Comparison of ENCODE assay signal across 1 cellular context in the genomic region with DNA sequence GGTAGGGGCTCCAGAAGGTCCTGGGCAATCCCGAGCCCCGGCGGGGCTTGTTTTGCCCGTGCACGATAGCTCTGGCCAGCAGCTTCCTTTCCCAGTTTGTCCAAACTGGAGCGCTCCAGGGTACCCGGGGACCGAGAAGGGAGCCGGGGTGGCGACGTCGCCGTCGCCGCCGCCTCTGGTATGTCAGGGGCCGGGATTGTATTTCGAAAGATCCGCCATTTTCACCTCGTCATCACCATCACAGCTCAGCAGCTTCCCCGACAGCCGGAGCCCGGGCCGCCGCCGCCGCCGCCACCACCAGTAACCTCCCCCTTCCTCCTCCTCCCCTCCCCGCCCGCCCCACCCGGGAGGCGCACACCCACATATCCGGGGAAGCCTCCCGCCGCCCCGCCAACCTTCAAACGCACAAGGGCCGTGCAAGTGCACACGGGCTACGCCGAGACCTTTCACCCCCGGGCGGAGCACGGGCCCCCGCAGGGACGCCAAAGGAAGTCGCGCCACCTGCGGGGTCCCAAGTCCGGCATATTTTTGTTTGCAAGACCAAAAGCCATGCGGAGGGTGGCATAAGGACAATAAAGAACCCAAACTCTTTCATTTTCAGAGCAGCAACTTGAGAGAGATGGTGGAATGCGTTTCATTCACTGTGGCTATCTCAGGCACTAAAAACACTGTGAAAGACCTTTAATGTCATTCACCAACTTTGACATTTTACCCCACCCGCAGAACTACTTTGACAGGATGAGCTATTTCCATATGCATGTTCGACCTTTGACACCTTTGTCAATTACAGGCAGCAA.
TF ChIP-seq lines count a peak whose summit lies in the region.

Gene LIN54, minus strand, starts transcription at position 302 of the 797 bp plus-strand sequence. CDS start 25,979 bp downstream, outside the sequence.

TF ChIP-seq in K562, 482 proteins besides CTCF, POLR2A, EP300 and RAD21 (continued from another document and continues in another):
- TF ChIP-seq, protein P1, sequence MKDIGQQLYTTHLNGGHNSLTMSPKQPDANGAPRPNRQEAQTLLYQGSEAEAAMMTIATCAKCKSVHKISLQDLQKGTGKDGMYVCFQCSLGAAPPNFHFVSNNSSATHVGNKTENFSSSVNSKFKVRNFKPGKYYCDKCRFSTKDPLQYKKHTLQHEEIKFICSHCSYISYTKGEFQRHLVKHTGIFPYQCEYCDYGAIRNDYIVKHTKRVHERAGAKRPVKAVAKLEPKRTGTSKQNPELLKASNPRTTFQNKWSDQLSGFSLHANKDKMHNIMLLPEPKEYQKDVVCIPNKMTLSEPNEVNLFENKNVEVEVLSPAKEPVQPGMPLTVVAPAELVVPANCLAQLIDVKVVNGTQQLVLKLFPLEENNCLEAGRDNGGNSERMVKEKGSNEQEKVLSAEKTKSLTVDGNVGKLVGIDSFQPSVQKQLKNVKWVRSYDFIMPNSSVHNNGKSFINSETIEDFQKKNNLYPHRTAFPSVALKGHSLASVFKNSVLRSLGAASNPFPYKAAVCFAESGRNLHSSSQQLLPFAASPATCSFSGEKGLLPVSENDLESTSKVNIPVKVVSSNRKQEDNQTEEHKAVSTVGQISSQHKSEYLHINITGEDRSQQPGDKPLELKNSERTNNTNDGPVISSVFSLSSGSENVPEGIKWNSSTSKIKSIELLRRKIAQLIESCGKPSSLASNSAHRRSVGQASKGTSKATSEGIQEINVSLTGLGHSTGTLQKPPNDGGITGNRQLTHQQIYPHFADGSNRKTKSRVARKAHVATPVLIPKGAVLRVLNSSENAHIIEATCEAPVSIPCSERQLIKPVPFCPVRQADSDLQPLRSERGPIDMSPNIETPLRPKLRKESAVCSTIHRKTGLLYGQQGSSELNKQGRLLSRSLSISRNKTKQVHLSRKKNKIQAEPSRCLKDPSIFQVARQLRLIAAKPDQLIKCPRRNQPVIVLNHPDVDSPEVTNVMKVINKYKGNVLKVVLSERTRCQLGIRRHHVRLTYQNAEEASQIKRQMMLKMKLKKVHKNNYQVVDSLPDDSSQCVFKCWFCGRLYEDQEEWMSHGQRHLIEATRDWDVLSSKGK (CRISPR knock-in tag; IDR thresholded peaks at IDR 0.05), result no peak
- TF ChIP-seq NR2C1 (IDR thresholded peaks at IDR 0.05) (peak; percentile 69), NR2C1 (tag; IDR thresholded peaks at IDR 0.05) (peak; percentile 65; the same call in 1 of the 2 replicates), CEBPG (CRISPR knock-in tag; IDR thresholded peaks at IDR 0.05) (no peak), CEBPG (tag; conservative IDR thresholded peaks at IDR 0.05 in 1 of 2, IDR thresholded peaks at IDR 0.05 in 1 of 2) (no peak), THAP7 (CRISPR knock-in tag; IDR thresholded peaks at IDR 0.05) (no peak), POLR2G (IDR thresholded peaks at IDR 0.05; ENCODE audit: low read depth, low read length) (peak; percentile 85), ZNF263 (CRISPR knock-in tag; IDR thresholded peaks at IDR 0.05; ENCODE audit: borderline replicate concordance) (no peak), CREM (IDR thresholded peaks at IDR 0.05; ENCODE audit: low read depth) (peak; percentile 81), ETV6 (IDR thresholded peaks at IDR 0.05; ENCODE audit: borderline replicate concordance in 1 of 2, low read depth in 2 of 2, low read length in 1 of 2) (0 out of 4 replicates have a peak, but pooled peaks of 1 of the 2 experiments have one; percentile 21), ETV6 (CRISPR knock-in tag; IDR thresholded peaks at IDR 0.05; ENCODE audit: borderline replicate concordance) (no peak), CREB1 (IDR thresholded peaks at IDR 0.05) (peak; percentile 68), CREB1 (CRISPR knock-in tag; IDR thresholded peaks at IDR 0.05) (no peak), WHSC1 (IDR thresholded peaks at IDR 0.05; ENCODE audit: low read length) (no peak), MCM5 (IDR thresholded peaks at IDR 0.05; ENCODE audit: low read depth) (no peak), NFXL1 (CRISPR knock-in tag; IDR thresholded peaks at IDR 0.05) (no peak), ZC3H8 (IDR thresholded peaks at IDR 0.05) (no peak), SMARCA5 (IDR thresholded peaks at IDR 0.05) (no peak), KAT8 (IDR thresholded peaks at IDR 0.05; ENCODE audit: low read depth) (no peak), ZNF347 (CRISPR knock-in tag; IDR thresholded peaks at IDR 0.05; ENCODE audit: low read depth) (no peak), CHD1 (IDR thresholded peaks at IDR 0.05; ENCODE audit: low read length) (peak; percentile 30), ZFPM2 (CRISPR knock-in tag; IDR thresholded peaks at IDR 0.05) (no peak), ZC3H11A (IDR thresholded peaks at IDR 0.05; ENCODE audit: low read depth, low read length) (no peak), PHTF2 (CRISPR knock-in tag; IDR thresholded peaks at IDR 0.05) (no peak), CHCHD3 (CRISPR knock-in tag; IDR thresholded peaks at IDR 0.05) (no peak), SMARCB1 (IDR thresholded peaks at IDR 0.05; ENCODE audit: insufficient read length, low read depth) (no peak), ZNF830 (CRISPR knock-in tag; IDR thresholded peaks at IDR 0.05) (no peak), HMG20B (CRISPR knock-in tag; IDR thresholded peaks at IDR 0.05) (no peak), SRSF7 (optimal IDR thresholded peaks at IDR 0.05; ENCODE audit: low read depth, low read length) (no peak), LCOR (CRISPR knock-in tag; IDR thresholded peaks at IDR 0.05) (no peak), PCBP2 (IDR thresholded peaks at IDR 0.05; ENCODE audit: low read depth, low read length, poor library complexity, severe bottlenecking) (no peak)
- TF ChIP-seq, protein P2, sequence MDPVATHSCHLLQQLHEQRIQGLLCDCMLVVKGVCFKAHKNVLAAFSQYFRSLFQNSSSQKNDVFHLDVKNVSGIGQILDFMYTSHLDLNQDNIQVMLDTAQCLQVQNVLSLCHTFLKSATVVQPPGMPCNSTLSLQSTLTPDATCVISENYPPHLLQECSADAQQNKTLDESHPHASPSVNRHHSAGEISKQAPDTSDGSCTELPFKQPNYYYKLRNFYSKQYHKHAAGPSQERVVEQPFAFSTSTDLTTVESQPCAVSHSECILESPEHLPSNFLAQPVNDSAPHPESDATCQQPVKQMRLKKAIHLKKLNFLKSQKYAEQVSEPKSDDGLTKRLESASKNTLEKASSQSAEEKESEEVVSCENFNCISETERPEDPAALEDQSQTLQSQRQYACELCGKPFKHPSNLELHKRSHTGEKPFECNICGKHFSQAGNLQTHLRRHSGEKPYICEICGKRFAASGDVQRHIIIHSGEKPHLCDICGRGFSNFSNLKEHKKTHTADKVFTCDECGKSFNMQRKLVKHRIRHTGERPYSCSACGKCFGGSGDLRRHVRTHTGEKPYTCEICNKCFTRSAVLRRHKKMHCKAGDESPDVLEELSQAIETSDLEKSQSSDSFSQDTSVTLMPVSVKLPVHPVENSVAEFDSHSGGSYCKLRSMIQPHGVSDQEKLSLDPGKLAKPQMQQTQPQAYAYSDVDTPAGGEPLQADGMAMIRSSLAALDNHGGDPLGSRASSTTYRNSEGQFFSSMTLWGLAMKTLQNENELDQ (CRISPR knock-in tag; IDR thresholded peaks at IDR 0.05; ENCODE audit: borderline replicate concordance), result no peak
- TF ChIP-seq, protein P3, sequence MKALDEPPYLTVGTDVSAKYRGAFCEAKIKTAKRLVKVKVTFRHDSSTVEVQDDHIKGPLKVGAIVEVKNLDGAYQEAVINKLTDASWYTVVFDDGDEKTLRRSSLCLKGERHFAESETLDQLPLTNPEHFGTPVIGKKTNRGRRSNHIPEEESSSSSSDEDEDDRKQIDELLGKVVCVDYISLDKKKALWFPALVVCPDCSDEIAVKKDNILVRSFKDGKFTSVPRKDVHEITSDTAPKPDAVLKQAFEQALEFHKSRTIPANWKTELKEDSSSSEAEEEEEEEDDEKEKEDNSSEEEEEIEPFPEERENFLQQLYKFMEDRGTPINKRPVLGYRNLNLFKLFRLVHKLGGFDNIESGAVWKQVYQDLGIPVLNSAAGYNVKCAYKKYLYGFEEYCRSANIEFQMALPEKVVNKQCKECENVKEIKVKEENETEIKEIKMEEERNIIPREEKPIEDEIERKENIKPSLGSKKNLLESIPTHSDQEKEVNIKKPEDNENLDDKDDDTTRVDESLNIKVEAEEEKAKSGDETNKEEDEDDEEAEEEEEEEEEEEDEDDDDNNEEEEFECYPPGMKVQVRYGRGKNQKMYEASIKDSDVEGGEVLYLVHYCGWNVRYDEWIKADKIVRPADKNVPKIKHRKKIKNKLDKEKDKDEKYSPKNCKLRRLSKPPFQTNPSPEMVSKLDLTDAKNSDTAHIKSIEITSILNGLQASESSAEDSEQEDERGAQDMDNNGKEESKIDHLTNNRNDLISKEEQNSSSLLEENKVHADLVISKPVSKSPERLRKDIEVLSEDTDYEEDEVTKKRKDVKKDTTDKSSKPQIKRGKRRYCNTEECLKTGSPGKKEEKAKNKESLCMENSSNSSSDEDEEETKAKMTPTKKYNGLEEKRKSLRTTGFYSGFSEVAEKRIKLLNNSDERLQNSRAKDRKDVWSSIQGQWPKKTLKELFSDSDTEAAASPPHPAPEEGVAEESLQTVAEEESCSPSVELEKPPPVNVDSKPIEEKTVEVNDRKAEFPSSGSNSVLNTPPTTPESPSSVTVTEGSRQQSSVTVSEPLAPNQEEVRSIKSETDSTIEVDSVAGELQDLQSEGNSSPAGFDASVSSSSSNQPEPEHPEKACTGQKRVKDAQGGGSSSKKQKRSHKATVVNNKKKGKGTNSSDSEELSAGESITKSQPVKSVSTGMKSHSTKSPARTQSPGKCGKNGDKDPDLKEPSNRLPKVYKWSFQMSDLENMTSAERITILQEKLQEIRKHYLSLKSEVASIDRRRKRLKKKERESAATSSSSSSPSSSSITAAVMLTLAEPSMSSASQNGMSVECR (CRISPR knock-in tag; IDR thresholded peaks at IDR 0.05), result no peak
- TF ChIP-seq, protein P4, sequence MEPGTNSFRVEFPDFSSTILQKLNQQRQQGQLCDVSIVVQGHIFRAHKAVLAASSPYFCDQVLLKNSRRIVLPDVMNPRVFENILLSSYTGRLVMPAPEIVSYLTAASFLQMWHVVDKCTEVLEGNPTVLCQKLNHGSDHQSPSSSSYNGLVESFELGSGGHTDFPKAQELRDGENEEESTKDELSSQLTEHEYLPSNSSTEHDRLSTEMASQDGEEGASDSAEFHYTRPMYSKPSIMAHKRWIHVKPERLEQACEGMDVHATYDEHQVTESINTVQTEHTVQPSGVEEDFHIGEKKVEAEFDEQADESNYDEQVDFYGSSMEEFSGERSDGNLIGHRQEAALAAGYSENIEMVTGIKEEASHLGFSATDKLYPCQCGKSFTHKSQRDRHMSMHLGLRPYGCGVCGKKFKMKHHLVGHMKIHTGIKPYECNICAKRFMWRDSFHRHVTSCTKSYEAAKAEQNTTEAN (CRISPR knock-in tag; IDR thresholded peaks at IDR 0.05), result no peak
- TF ChIP-seq, protein P5, sequence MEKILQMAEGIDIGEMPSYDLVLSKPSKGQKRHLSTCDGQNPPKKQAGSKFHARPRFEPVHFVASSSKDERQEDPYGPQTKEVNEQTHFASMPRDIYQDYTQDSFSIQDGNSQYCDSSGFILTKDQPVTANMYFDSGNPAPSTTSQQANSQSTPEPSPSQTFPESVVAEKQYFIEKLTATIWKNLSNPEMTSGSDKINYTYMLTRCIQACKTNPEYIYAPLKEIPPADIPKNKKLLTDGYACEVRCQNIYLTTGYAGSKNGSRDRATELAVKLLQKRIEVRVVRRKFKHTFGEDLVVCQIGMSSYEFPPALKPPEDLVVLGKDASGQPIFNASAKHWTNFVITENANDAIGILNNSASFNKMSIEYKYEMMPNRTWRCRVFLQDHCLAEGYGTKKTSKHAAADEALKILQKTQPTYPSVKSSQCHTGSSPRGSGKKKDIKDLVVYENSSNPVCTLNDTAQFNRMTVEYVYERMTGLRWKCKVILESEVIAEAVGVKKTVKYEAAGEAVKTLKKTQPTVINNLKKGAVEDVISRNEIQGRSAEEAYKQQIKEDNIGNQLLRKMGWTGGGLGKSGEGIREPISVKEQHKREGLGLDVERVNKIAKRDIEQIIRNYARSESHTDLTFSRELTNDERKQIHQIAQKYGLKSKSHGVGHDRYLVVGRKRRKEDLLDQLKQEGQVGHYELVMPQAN (IDR thresholded peaks at IDR 0.05; ENCODE audit: borderline replicate concordance), result peak; percentile 57
- TF ChIP-seq, protein P6, sequence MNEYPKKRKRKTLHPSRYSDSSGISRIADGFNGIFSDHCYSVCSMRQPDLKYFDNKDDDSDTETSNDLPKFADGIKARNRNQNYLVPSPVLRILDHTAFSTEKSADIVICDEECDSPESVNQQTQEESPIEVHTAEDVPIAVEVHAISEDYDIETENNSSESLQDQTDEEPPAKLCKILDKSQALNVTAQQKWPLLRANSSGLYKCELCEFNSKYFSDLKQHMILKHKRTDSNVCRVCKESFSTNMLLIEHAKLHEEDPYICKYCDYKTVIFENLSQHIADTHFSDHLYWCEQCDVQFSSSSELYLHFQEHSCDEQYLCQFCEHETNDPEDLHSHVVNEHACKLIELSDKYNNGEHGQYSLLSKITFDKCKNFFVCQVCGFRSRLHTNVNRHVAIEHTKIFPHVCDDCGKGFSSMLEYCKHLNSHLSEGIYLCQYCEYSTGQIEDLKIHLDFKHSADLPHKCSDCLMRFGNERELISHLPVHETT (CRISPR knock-in tag; conservative IDR thresholded peaks at IDR 0.05 in 1 of 2, IDR thresholded peaks at IDR 0.05 in 1 of 2), result peak in 1 of 2 experiments; percentile 71; a peak in 2 of 4 replicates
- TF ChIP-seq, protein P7, sequence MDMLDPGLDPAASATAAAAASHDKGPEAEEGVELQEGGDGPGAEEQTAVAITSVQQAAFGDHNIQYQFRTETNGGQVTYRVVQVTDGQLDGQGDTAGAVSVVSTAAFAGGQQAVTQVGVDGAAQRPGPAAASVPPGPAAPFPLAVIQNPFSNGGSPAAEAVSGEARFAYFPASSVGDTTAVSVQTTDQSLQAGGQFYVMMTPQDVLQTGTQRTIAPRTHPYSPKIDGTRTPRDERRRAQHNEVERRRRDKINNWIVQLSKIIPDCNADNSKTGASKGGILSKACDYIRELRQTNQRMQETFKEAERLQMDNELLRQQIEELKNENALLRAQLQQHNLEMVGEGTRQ (CRISPR knock-in tag; IDR thresholded peaks at IDR 0.05), result no peak
- TF ChIP-seq, protein P8, sequence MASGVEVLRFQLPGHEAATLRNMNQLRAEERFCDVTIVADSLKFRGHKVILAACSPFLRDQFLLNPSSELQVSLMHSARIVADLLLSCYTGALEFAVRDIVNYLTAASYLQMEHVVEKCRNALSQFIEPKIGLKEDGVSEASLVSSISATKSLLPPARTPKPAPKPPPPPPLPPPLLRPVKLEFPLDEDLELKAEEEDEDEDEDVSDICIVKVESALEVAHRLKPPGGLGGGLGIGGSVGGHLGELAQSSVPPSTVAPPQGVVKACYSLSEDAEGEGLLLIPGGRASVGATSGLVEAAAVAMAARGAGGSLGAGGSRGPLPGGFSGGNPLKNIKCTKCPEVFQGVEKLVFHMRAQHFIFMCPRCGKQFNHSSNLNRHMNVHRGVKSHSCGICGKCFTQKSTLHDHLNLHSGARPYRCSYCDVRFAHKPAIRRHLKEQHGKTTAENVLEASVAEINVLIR (CRISPR knock-in tag; IDR thresholded peaks at IDR 0.05), result no peak
- TF ChIP-seq, protein P9, sequence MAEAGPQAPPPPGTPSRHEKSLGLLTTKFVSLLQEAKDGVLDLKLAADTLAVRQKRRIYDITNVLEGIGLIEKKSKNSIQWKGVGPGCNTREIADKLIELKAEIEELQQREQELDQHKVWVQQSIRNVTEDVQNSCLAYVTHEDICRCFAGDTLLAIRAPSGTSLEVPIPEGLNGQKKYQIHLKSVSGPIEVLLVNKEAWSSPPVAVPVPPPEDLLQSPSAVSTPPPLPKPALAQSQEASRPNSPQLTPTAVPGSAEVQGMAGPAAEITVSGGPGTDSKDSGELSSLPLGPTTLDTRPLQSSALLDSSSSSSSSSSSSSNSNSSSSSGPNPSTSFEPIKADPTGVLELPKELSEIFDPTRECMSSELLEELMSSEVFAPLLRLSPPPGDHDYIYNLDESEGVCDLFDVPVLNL (CRISPR knock-in tag; IDR thresholded peaks at IDR 0.05; ENCODE audit: low read depth), result no peak
